ENCODE assay signal across 8 cellular contexts in genomic region chr3:124620600-124621063, GRCh38.
A peak's percentile ranks its signal among the peaks of the same experiment; 100 is the strongest.
DNase-seq lines count a peak whose midpoint lies in the region; ATAC-seq and TF ChIP-seq lines count a peak whose summit lies in the region.

No MANE protein-coding gene starts in this region.

- H3K9me3 Mint-ChIP-seq in T-cell = no peaks in the 10 kb centered on the region

- TF ChIP-seq CTCF in epithelial cell of esophagus (IDR thresholded peaks at IDR 0.05; ENCODE audit: insufficient read depth, low read depth, low read length, missing control alignments) = no peak

- peaks cover 13 to 33% (median 21%) of the 10 kb centered on the region in 3 donors for H3K4me1 Mint-ChIP-seq in T-cell

- H3K4me1 ChIP-seq in skeletal muscle tissue (ENCODE audit: control insufficient read depth in 3 of 3, insufficient read depth in 3 of 3, low read length in 3 of 3) = peaks cover 27 to 39% (median 28%) of the 10 kb centered on the region in 3 donors

- no peaks in the 10 kb centered on the region for H3K9me3 ChIP-seq in skeletal muscle tissue (ENCODE audit: control insufficient read depth in 3 of 3, low read length in 3 of 3)

- no peak for TF ChIP-seq POLR2A in GM18505 (IDR thresholded peaks at IDR 0.05; ENCODE audit: borderline replicate concordance, extremely low read depth, insufficient read depth, insufficient read length)

- ATAC-seq in GM18505 (IDR thresholded peaks at IDR 0.05; ENCODE audit: unreplicated experiment) (peak; percentile 60), HG03066 (IDR thresholded peaks at IDR 0.05; ENCODE audit: low read depth, unreplicated experiment) (peak; percentile 61), T-cell (replicated peaks in 1 of 4) (peak in 3 of 4 experiments; percentile 83 to 97 (median 96)), GM19351 (IDR thresholded peaks at IDR 0.05; ENCODE audit: unreplicated experiment) (no peak)

- POLR2A ChIA-PET in T-cell (lab: Charles Lee) = interaction anchor here in 1 of 2 donors (0.5 kb wide), 1 partner anchor 690 kb away, joined by 3 read pairs; no protein-coding TSS in a partner anchor

- no peaks in the 10 kb centered on the region for H3K36me3 ChIP-seq in skeletal muscle tissue (ENCODE audit: control insufficient read depth in 3 of 3, insufficient read depth in 3 of 3, low read length in 3 of 3)

- no peak overlapping the region for H3K4me3 ChIP-seq in epithelial cell of esophagus (ENCODE audit: low read length)
- H3K4me3 ChIP-seq in skeletal muscle tissue (ENCODE audit: low read length in 3 of 3) = peak overlapping the region in 1 of 3 donors; percentile 54

- DNase-seq in T-cell = peak in 13 of 34 experiments; percentile 1 to 37 (median 8)
- DNase-seq in epithelial cell of esophagus (ENCODE audit: low read depth) = peak; percentile 21
- no peak for DNase-seq in NCI-H1048 (lab: John Stamatoyannopoulos, UW)
- DNase-seq in NCI-H1417 (lab: John Stamatoyannopoulos, UW) = no peak

- peak overlapping the region; percentile 53 for H3K27ac ChIP-seq in skeletal muscle tissue (ENCODE audit: low read depth, low read length)

- peak overlapping the region; percentile 41 to 44 (median 41) for H3K4me3 Mint-ChIP-seq in T-cell

- peak overlapping the region; percentile 83 to 90 for H3K27ac Mint-ChIP-seq in T-cell

- H3K36me3 Mint-ChIP-seq in T-cell = no peaks in the 10 kb centered on the region

- H3K9ac ChIP-seq in skeletal muscle tissue (ENCODE audit: low read depth in 1 of 3, low read length in 3 of 3) = peak overlapping the region in 1 of 3 donors; percentile 40

- CTCF ChIA-PET in T-cell (lab: Charles Lee) = no interaction called here

- H3K27me3 Mint-ChIP-seq in T-cell = no peaks in the 10 kb centered on the region

- no peaks in the 10 kb centered on the region for H3K27me3 ChIP-seq in skeletal muscle tissue (ENCODE audit: control insufficient read depth in 3 of 3, insufficient read depth in 3 of 3, low read length in 3 of 3)
